2 cellular contexts compared by ENCODE assay signal in the genomic region with DNA sequence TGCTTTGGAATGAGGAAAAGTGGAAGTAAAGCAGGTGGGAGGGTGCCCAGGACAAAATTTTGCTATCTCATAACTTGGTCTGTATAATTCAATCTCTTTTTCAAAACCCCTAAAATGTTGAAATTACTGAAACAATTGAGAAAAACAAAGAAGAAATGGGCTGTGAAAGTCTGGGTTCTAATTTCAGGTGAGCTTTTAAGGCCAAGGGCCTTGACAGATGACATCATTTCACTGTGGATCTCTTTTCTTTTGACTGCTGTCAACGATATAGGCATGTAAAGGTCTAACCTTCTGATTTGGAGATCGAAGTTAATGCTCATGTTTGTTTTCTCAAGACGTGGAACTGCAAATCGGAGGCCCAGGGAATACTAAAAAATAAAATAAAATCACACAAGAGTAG.
TF ChIP-seq lines count a peak whose summit lies in the region.

No MANE protein-coding gene starts in this region.

TF ChIP-seq in HEK293, 187 proteins besides CTCF, POLR2A, EP300 and RAD21 (continued from another document):
- TF ChIP-seq ZNF184 (tag by site-specific recombination; IDR thresholded peaks at IDR 0.05), result 0 out of 2 replicates have a peak, but pooled peaks have one; percentile 33
- TF ChIP-seq ZNF16 (tag by site-specific recombination; IDR thresholded peaks at IDR 0.05; ENCODE audit: low read depth), result no peak
- TF ChIP-seq, protein P1, sequence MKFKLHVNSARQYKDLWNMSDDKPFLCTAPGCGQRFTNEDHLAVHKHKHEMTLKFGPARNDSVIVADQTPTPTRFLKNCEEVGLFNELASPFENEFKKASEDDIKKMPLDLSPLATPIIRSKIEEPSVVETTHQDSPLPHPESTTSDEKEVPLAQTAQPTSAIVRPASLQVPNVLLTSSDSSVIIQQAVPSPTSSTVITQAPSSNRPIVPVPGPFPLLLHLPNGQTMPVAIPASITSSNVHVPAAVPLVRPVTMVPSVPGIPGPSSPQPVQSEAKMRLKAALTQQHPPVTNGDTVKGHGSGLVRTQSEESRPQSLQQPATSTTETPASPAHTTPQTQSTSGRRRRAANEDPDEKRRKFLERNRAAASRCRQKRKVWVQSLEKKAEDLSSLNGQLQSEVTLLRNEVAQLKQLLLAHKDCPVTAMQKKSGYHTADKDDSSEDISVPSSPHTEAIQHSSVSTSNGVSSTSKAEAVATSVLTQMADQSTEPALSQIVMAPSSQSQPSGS (tag by site-specific recombination; IDR thresholded peaks at IDR 0.05; ENCODE audit: low read depth), result peak; percentile 72
- no peak for TF ChIP-seq ZNF837 (tag by site-specific recombination; IDR thresholded peaks at IDR 0.05)
- TF ChIP-seq, protein P2, sequence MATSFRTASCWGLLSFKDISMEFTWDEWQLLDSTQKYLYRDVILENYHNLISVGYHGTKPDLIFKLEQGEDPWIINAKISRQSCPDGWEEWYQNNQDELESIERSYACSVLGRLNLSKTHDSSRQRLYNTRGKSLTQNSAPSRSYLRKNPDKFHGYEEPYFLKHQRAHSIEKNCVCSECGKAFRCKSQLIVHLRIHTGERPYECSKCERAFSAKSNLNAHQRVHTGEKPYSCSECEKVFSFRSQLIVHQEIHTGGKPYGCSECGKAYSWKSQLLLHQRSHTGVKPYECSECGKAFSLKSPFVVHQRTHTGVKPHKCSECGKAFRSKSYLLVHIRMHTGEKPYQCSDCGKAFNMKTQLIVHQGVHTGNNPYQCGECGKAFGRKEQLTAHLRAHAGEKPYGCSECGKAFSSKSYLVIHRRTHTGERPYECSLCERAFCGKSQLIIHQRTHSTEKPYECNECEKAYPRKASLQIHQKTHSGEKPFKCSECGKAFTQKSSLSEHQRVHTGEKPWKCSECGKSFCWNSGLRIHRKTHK (tag by site-specific recombination; IDR thresholded peaks at IDR 0.05), result no peak

TF ChIP-seq in IMR-90, 13 proteins besides CTCF, POLR2A, EP300 and RAD21 (continued from another document):
- TF ChIP-seq NFE2L2 (IDR thresholded peaks at IDR 0.05; ENCODE audit: low read depth, low read length), result no peak
- TF ChIP-seq RFX5 (IDR thresholded peaks at IDR 0.05; ENCODE audit: low read depth, low read length), result no peak
- TF ChIP-seq RCOR1 (IDR thresholded peaks at IDR 0.05; ENCODE audit: insufficient replicate concordance, low read length), result no peak
- TF ChIP-seq FOS (IDR thresholded peaks at IDR 0.05; ENCODE audit: low read depth, low read length), result no peak
- TF ChIP-seq, protein P3, sequence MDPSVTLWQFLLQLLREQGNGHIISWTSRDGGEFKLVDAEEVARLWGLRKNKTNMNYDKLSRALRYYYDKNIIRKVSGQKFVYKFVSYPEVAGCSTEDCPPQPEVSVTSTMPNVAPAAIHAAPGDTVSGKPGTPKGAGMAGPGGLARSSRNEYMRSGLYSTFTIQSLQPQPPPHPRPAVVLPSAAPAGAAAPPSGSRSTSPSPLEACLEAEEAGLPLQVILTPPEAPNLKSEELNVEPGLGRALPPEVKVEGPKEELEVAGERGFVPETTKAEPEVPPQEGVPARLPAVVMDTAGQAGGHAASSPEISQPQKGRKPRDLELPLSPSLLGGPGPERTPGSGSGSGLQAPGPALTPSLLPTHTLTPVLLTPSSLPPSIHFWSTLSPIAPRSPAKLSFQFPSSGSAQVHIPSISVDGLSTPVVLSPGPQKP (IDR thresholded peaks at IDR 0.05; ENCODE audit: borderline replicate concordance, low read depth, low read length), result no peak
- TF ChIP-seq CEBPB (IDR thresholded peaks at IDR 0.05; ENCODE audit: low read depth, low read length), result no peak
- TF ChIP-seq, protein P4, sequence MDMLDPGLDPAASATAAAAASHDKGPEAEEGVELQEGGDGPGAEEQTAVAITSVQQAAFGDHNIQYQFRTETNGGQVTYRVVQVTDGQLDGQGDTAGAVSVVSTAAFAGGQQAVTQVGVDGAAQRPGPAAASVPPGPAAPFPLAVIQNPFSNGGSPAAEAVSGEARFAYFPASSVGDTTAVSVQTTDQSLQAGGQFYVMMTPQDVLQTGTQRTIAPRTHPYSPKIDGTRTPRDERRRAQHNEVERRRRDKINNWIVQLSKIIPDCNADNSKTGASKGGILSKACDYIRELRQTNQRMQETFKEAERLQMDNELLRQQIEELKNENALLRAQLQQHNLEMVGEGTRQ (IDR thresholded peaks at IDR 0.05; ENCODE audit: low read depth, low read length), result no peak
- no peak for TF ChIP-seq CHD1 (IDR thresholded peaks at IDR 0.05; ENCODE audit: low read depth, low read length)
TF ChIP-seq in IMR-90: peak in this region for 0.
